8 cellular contexts compared by ENCODE assay signal in genomic region chr9:132141364-132141947, GRCh38. TPM values are rescaled to one million over a fixed set of nuclear protein-coding genes. Genes with fewer than 3 reads are reported as not detected.
DNase-seq lines count a peak whose midpoint lies in the region; ATAC-seq and TF ChIP-seq lines count a peak whose summit lies in the region.

No MANE protein-coding gene starts in this region.

- H3K36me3 ChIP-seq in CD8-positive, alpha-beta memory T cell (ENCODE audit: insufficient read depth, low read length) = no peaks in the 10 kb centered on the region
- no peaks in the 10 kb centered on the region for H3K36me3 ChIP-seq in mammary epithelial cell (ENCODE audit: insufficient read depth, low read length)
- H3K36me3 ChIP-seq in lung (ENCODE audit: control insufficient read depth in 2 of 2, insufficient read depth in 2 of 2, low read length in 2 of 2) = no peaks in the 10 kb centered on the region

- dilution Hi-C loops in mammary epithelial cell (cut with HindIII; ENCODE audit: low sequenced_read_pairs) = no loop called here

- WGBS in mammary epithelial cell (ENCODE audit: low coverage, missing lambda C conversion rate) = 1% methylated on average over 24 of the region's 24 CpGs
- WGBS in lung, 2 donors = 4% methylated on average over 24 of the region's 24 CpGs

- H2AFZ ChIP-seq in mammary epithelial cell (ENCODE audit: low read depth, low read length) = peak overlapping the region; percentile 73

- peak overlapping the region; percentile 80 for H3K4me2 ChIP-seq in mammary epithelial cell (ENCODE audit: insufficient read depth, low read depth, low read length)

- H3K4me3 ChIP-seq in CD8-positive, alpha-beta memory T cell (ENCODE audit: low read length) = no peak overlapping the region
- H3K4me3 ChIP-seq in mammary epithelial cell (replicated peaks in 1 of 3; ENCODE audit: insufficient read depth in 1 of 3, low read depth in 2 of 3, low read length in 3 of 3) = peak overlapping the region; percentile 27 to 43 (median 30)
- no peak overlapping the region for H3K4me3 ChIP-seq in lung

- intact Hi-C loops in mammary epithelial cell (cut with micrococcal nuclease) = no loop called here

- in situ Hi-C loops in mammary epithelial cell (cut with MboI; ENCODE audit: low sequenced_read_pairs in 2 of 2) = no loop called here

- peak; percentile 34 for ATAC-seq in lung (ENCODE audit: insufficient read depth, low FRiP score)
- no peak for ATAC-seq in GM21717 (IDR thresholded peaks at IDR 0.05; ENCODE audit: unreplicated experiment)
- no peak for ATAC-seq in HG03354 (IDR thresholded peaks at IDR 0.05; ENCODE audit: poor library complexity, severe bottlenecking, unreplicated experiment)

- H3K9me3 ChIP-seq in CD8-positive, alpha-beta memory T cell (ENCODE audit: low read length) = no peaks in the 10 kb centered on the region
- H3K9me3 ChIP-seq in mammary epithelial cell (replicated peaks; ENCODE audit: insufficient read depth, low read length) (no peaks in the 10 kb centered on the region), lung (ENCODE audit: control insufficient read depth in 2 of 2, insufficient read depth in 1 of 2, low read length in 1 of 2) (peaks cover 0 to 7% of the 10 kb centered on the region in 2 donors)

- peaks cover 33 to 70% of the 10 kb centered on the region in 2 donors for H3K27me3 Mint-ChIP-seq in CD8-positive, alpha-beta memory T cell

- peaks cover 5 to 11% (median 5%) of the 10 kb centered on the region in 3 donors for H3K4me1 Mint-ChIP-seq in CD8-positive, alpha-beta memory T cell

- no peak overlapping the region for H3K9ac ChIP-seq in mammary epithelial cell (ENCODE audit: insufficient read depth, low read length)

- H3K79me2 ChIP-seq in mammary epithelial cell (ENCODE audit: insufficient read depth, low read length) = no peaks in the 10 kb centered on the region

- H3K27me3 ChIP-seq in CD8-positive, alpha-beta memory T cell (ENCODE audit: insufficient read depth, low read length, poor library complexity, severe bottlenecking) = peaks cover 20% of the 10 kb centered on the region
- H3K27me3 ChIP-seq in mammary epithelial cell (ENCODE audit: insufficient read depth, low read length) = peaks cover 11% of the 10 kb centered on the region
- H3K27me3 ChIP-seq in lung (ENCODE audit: control insufficient read depth, insufficient read depth) = no peaks in the 10 kb centered on the region

- peak overlapping the region in 1 of 8 donors; percentile 36 for H3K27ac Mint-ChIP-seq in CD8-positive, alpha-beta memory T cell

- CTCF ChIA-PET in CD8-positive, alpha-beta memory T cell (lab: Charles Lee) = no interaction called here
- CTCF ChIA-PET in mammary epithelial cell (lab: Charles Lee; ENCODE audit: low non-redundant PET) = no interaction called here

- H3K36me3 Mint-ChIP-seq in CD8-positive, alpha-beta memory T cell = no peaks in the 10 kb centered on the region

- DNase-seq in CD8-positive, alpha-beta memory T cell = no peak
- peak; percentile 73 for DNase-seq in NCI-H146 treated with DMSO at 0.1 percent for 48 hours (lab: John Stamatoyannopoulos, UW; ENCODE audit: unreplicated experiment)
- DNase-seq in mammary epithelial cell = peak; percentile 48
- no peak for DNase-seq in lung (ENCODE audit: low spot score)
- no peak for DNase-seq in activated effector memory CD4-positive, alpha-beta T cell treated with Interleukin-2 at 50 U/mL for 16 hours
- no peak for DNase-seq in central memory CD4-positive, alpha-beta T cell

- H3K27ac ChIP-seq in CD8-positive, alpha-beta memory T cell (ENCODE audit: low read depth, low read length) = no peak overlapping the region
- H3K27ac ChIP-seq in mammary epithelial cell (ENCODE audit: insufficient read depth, low read depth, low read length) (no peak overlapping the region), lung (ENCODE audit: low read depth in 1 of 2, low read length in 1 of 2) (no peak overlapping the region)

- TF ChIP-seq CTCF in mammary epithelial cell (conservative IDR thresholded peaks at IDR 0.05 in 1 of 2, IDR thresholded peaks at IDR 0.05 in 1 of 2; ENCODE audit: extremely low read depth in 1 of 2, insufficient read depth in 1 of 2, low read depth in 1 of 2, low read length in 2 of 2) (no peak), lung (IDR thresholded peaks at IDR 0.05; ENCODE audit: control extremely low read depth, extremely low read depth) (no peak)

- peaks cover 0 to 3% (median 0%) of the 10 kb centered on the region in 5 donors for H3K9me3 Mint-ChIP-seq in CD8-positive, alpha-beta memory T cell

- POLR2A ChIA-PET in CD8-positive, alpha-beta memory T cell (lab: Charles Lee) = interaction anchor here (0.6 kb wide), 1 partner anchor 159 kb away, joined by 5 read pairs; no protein-coding TSS in a partner anchor

- H4K20me1 ChIP-seq in mammary epithelial cell (ENCODE audit: insufficient read depth, low read length) = no peaks in the 10 kb centered on the region

- peak overlapping the region; percentile 32 to 74 (median 70) for H3K4me3 Mint-ChIP-seq in CD8-positive, alpha-beta memory T cell

- H3K4me1 ChIP-seq in CD8-positive, alpha-beta memory T cell (ENCODE audit: insufficient read depth, low read length) = no peaks in the 10 kb centered on the region
- H3K4me1 ChIP-seq in mammary epithelial cell (ENCODE audit: insufficient read depth, low read length) (peaks cover 15% of the 10 kb centered on the region), lung (ENCODE audit: control insufficient read depth in 2 of 2, insufficient read depth in 2 of 2, low read length in 2 of 2) (peaks cover 0 to 3% of the 10 kb centered on the region in 2 donors)

- BruUV-seq in mammary epithelial cell (replicated peaks; lab: Mats Ljungman, UMichigan) = no TSS peak

RNA-seq across cellular contexts. Expression of gene NTNG2, which starts 20.4 kb away (rescaled TPM):
- total RNA-seq in CD8-positive, alpha-beta memory T cell = 1 to 10 TPM; 1.3 to 2.0 TPM
- polyA plus RNA-seq in CD8-positive, alpha-beta memory T cell = 3.6 TPM
- total RNA-seq in mammary epithelial cell = 1 to 10 TPM; 1.0 to 2.0 TPM
- polyA plus RNA-seq in mammary epithelial cell = 0.74 TPM
- not detected for polyA minus RNA-seq in mammary epithelial cell
- total RNA-seq in lung = 1 to 10 TPM; 2.2 to 4.4 TPM
- polyA plus RNA-seq in lung = 1 to 10 TPM; 2.2 to 2.8 TPM

Comparison
In these comparisons a context has a peak if more than half of its experiments do, and no peak if none do; other contexts are left out.
1. DNase-seq: peak in NCI-H146 treated with DMSO at 0.1 percent for 48 hours (single experiment) and mammary epithelial cell (single experiment); none in CD8-positive, alpha-beta memory T cell (0 of 5), lung (single experiment), activated effector memory CD4-positive, alpha-beta T cell treated with Interleukin-2 at 50 U/mL for 16 hours (single experiment) and central memory CD4-positive, alpha-beta T cell (single experiment).
2. H3K4me3 ChIP-seq: peak in mammary epithelial cell (3 of 3); none in CD8-positive, alpha-beta memory T cell (single experiment) and lung (single experiment).